Comparison of ENCODE assay signal across 25 cellular contexts in the genomic region with DNA sequence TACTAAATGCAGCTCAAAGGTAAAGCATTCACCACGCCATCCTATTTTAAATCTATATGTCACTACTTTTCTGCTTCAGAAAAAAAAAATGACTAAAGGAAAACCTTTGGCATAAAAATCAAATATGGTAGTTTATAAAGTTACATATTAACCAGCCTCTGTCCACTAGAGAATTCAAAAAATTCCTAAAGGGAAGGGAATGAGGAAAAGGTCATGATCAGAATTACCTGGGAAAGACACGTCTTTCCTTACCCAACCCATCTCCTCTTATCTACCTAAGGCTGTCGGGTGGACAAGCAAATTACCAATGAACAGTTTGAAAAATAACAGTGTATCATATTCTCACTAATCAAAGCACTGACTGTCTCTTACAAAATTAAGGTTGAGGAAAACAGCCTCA.
"Had no signal": no experiment of that assay in that cellular context is flagged by ENCODE, and none has a peak within 500 bp of the region (broad histone marks: within the 10 kb centered on the region; RNA-seq: fewer than 3 reads in every experiment).

No MANE protein-coding gene starts in this region.

- H3K27me3 ChIP-seq: uterus had no signal

- DNase-seq: activated CD4-positive, alpha-beta memory T cell treated with anti-CD3 and anti-CD28 coated beads, Interleukin-2, amount 10 ng/mL, durations not matched to agents 7 days and 5 days; activated CD4-positive, alpha-beta T cell treated with anti-CD3 and anti-CD28 coated beads, Interleukin-2, amount 10 ng/mL, durations not matched to agents 24 days and 14 days; activated effector memory CD4-positive, alpha-beta T cell treated with Interleukin-2 at 50 U/mL for 16 hours; activated naive CD4-positive, alpha-beta T cell treated with anti-CD3 and anti-CD28 coated beads for 36 hours; activated naive CD8-positive, alpha-beta T cell treated with anti-CD3 and anti-CD28 coated beads, Interleukin-2, amount 10 ng/mL, durations not matched to agents 7 days and 5 days; activated T-cell treated with anti-CD3 and anti-CD28 coated beads, Interleukin-2, amount 50 U/mL, for 72 hours; amygdala; cerebellar nuclear complex; foreskin fibroblast; heart right ventricle; left ventricle myocardium superior; naive B cell; occipital lobe; posterior cingulate gyrus; small intestine; stimulated activated CD4-positive, alpha-beta T cell treated with anti-CD3 and anti-CD28 coated beads, Interleukin-2, amount 100 ng/mL, for 24 hours; stimulated activated naive CD8-positive, alpha-beta T cell treated with anti-CD3 and anti-CD28 coated beads, Interleukin-15, amount 100 ng/mL, for 72 hours; transverse colon; uterus had no signal

- H3K27ac ChIP-seq: coronary artery, heart right ventricle, suprapubic skin had no signal

- H3K36me3 ChIP-seq: heart right ventricle, suprapubic skin, transverse colon, uterus had no signal

- H3K4me3 ChIP-seq: suprapubic skin, uterus had no signal

- FAIRE-seq: bronchial epithelial cell, small intestine had no signal

- ATAC-seq: activated CD4-positive, CD25-positive, alpha-beta regulatory T cell treated with anti-CD3 and anti-CD28 coated beads, Interleukin-2, amount 50 U/mL, for 24 hours; activated T-cell treated with anti-CD3 and anti-CD28 coated beads, Interleukin-2, amount 50 U/mL, for 72 hours; heart right ventricle; left ventricle myocardium superior; sciatic nerve; stimulated activated effector memory CD8-positive, alpha-beta T cell treated with anti-CD3 and anti-CD28 coated beads, Interleukin-12 subunit alpha, Interleukin-12 subunit beta, amount 100 ng/mL, for 72 hours; stimulated activated naive CD8-positive, alpha-beta T cell treated with anti-CD3 and anti-CD28 coated beads, Interleukin-15, amount 100 ng/mL, for 72 hours had no signal

- H3K9me3 ChIP-seq: heart right ventricle, suprapubic skin, transverse colon, uterus had no signal
